In genomic region chr15:33119263-33119662, GRCh38 we compare ENCODE assay signal across 14 cellular contexts.
"Had no signal": no experiment of that assay in that cellular context is flagged by ENCODE, and none has a peak within 500 bp of the region (broad histone marks: within the 10 kb centered on the region; RNA-seq: fewer than 3 reads in every experiment).

No MANE protein-coding gene starts in this region.

- DNase-seq: activated CD4-positive, alpha-beta memory T cell treated with anti-CD3 and anti-CD28 coated beads for 36 hours; activated CD8-positive, alpha-beta memory T cell treated with anti-CD3 and anti-CD28 coated beads, Interleukin-2, amount 10 ng/mL, durations not matched to agents 7 days and 5 days; activated naive CD4-positive, alpha-beta T cell treated with anti-CD3 and anti-CD28 coated beads, Interleukin-2, amount 10 ng/mL, durations not matched to agents 7 days and 5 days; activated T-cell treated with anti-CD3 and anti-CD28 coated beads, Interleukin-2, amount 50 U/mL, for 1 hour; caudate nucleus; hippocampal formation; kidney; mesendoderm; ovary; stimulated activated CD4-positive, alpha-beta T cell treated with anti-CD3 and anti-CD28 coated beads, Interleukin-2, amount 100 ng/mL, for 24 hours; WERI-Rb-1 had no signal

- ATAC-seq: activated CD8-positive, alpha-beta memory T cell treated with anti-CD3 and anti-CD28 coated beads, Interleukin-2, amount 10 ng/mL, durations not matched to agents 7 days and 5 days; esophagus mucosa; sciatic nerve had no signal

- H3K27me3 Mint-ChIP-seq: activated CD4-positive, alpha-beta memory T cell treated with anti-CD3 and anti-CD28 coated beads for 36 hours; activated CD8-positive, alpha-beta memory T cell treated with anti-CD3 and anti-CD28 coated beads, Interleukin-2, amount 10 ng/mL, durations not matched to agents 7 days and 5 days; activated naive CD4-positive, alpha-beta T cell treated with anti-CD3 and anti-CD28 coated beads, Interleukin-2, amount 10 ng/mL, durations not matched to agents 7 days and 5 days had no signal

- H3K9me3 Mint-ChIP-seq: activated CD4-positive, alpha-beta memory T cell treated with anti-CD3 and anti-CD28 coated beads for 36 hours; activated naive CD4-positive, alpha-beta T cell treated with anti-CD3 and anti-CD28 coated beads, Interleukin-2, amount 10 ng/mL, durations not matched to agents 7 days and 5 days; neural crest cell had no signal

- H3K36me3 Mint-ChIP-seq: activated CD4-positive, alpha-beta memory T cell treated with anti-CD3 and anti-CD28 coated beads for 36 hours; activated CD8-positive, alpha-beta memory T cell treated with anti-CD3 and anti-CD28 coated beads, Interleukin-2, amount 10 ng/mL, durations not matched to agents 7 days and 5 days; activated naive CD4-positive, alpha-beta T cell treated with anti-CD3 and anti-CD28 coated beads, Interleukin-2, amount 10 ng/mL, durations not matched to agents 7 days and 5 days had no signal

- H3K27ac Mint-ChIP-seq: activated CD4-positive, alpha-beta memory T cell treated with anti-CD3 and anti-CD28 coated beads for 36 hours; activated CD8-positive, alpha-beta memory T cell treated with anti-CD3 and anti-CD28 coated beads, Interleukin-2, amount 10 ng/mL, durations not matched to agents 7 days and 5 days; activated naive CD4-positive, alpha-beta T cell treated with anti-CD3 and anti-CD28 coated beads, Interleukin-2, amount 10 ng/mL, durations not matched to agents 7 days and 5 days had no signal

- H3K4me1 Mint-ChIP-seq: activated CD8-positive, alpha-beta memory T cell treated with anti-CD3 and anti-CD28 coated beads, Interleukin-2, amount 10 ng/mL, durations not matched to agents 7 days and 5 days; activated naive CD4-positive, alpha-beta T cell treated with anti-CD3 and anti-CD28 coated beads, Interleukin-2, amount 10 ng/mL, durations not matched to agents 7 days and 5 days; neural crest cell had no signal

- H3K4me3 Mint-ChIP-seq: activated CD4-positive, alpha-beta memory T cell treated with anti-CD3 and anti-CD28 coated beads for 36 hours; activated CD8-positive, alpha-beta memory T cell treated with anti-CD3 and anti-CD28 coated beads, Interleukin-2, amount 10 ng/mL, durations not matched to agents 7 days and 5 days; activated naive CD4-positive, alpha-beta T cell treated with anti-CD3 and anti-CD28 coated beads, Interleukin-2, amount 10 ng/mL, durations not matched to agents 7 days and 5 days; neural crest cell had no signal
